Comparison of ENCODE assay signal across 10 cellular contexts in genomic region chr19:54724644-54725043, GRCh38. TPM values are rescaled to one million over a fixed set of nuclear protein-coding genes. Genes with fewer than 3 reads are reported as not detected.
"Had no signal": no experiment of that assay in that cellular context is flagged by ENCODE, and none has a peak within 500 bp of the region (broad histone marks: within the 10 kb centered on the region; RNA-seq: fewer than 3 reads in every experiment).

No MANE protein-coding gene starts in this region.

- H3K4me3 Mint-ChIP-seq: HFFc6 had no signal

- ATAC-seq: HCT116 had no signal

- H3K4me3 ChIP-seq: GM23248, HAP-1 had no signal

- H3K27ac Mint-ChIP-seq: HFFc6 had no signal

- H3K9me3 ChIP-seq: HAP-1 had no signal

- H3K27ac ChIP-seq: GM23248 had no signal

- H3K36me3 ChIP-seq: HAP-1 had no signal

- DNase-seq: GM23248, GOT3, H7, HFFc6, IMR-90, KBM-7 had no signal

- H3K4me1 ChIP-seq: HAP-1 had no signal

RNA-seq across cellular contexts. Expression of gene KIR3DL3, which starts 0.4 kb away (rescaled TPM):
- total RNA-seq: GM23248, H4, H7, HFFc6, HT-29, IMR-90 had no signal

RNA-seq across cellular contexts. Expression of gene KIR2DL3, which starts 13.7 kb away (rescaled TPM):
- total RNA-seq: GM23248, H4, H7, HFFc6, HT-29, IMR-90 had no signal

RNA-seq across cellular contexts. Expression of gene KIR2DL1, which starts 44.9 kb away (rescaled TPM):
- total RNA-seq: GM23248, H4, H7, HFFc6, HT-29, IMR-90 had no signal
